ENCODE assay signal across 1 cellular context in genomic region chr18:76822510-76823165, GRCh38.
TF ChIP-seq lines count a peak whose summit lies in the region.

TSS of gene ZNF236 (plus strand) at chr18:76822557. CDS start at chr18:76822608, 51 bp downstream.

TF ChIP-seq in GM12878, 131 proteins besides CTCF, POLR2A, EP300 and RAD21 (continued from another document and continues in another):
- 0 out of 2 replicates have a peak, but pooled peaks have one; percentile 41 for TF ChIP-seq MXI1 (IDR thresholded peaks at IDR 0.05; ENCODE audit: low read depth, low read length)
- TF ChIP-seq PML (IDR thresholded peaks at IDR 0.05; ENCODE audit: low read length) = peak; percentile 48; the same call in 1 of the 2 replicates
- TF ChIP-seq MEF2A (IDR thresholded peaks at IDR 0.05; ENCODE audit: insufficient read depth, low read depth, low read length) = peak; percentile 63; the same call in 1 of the 2 replicates
- peak; percentile 80 for TF ChIP-seq NKRF (conservative IDR thresholded peaks at IDR 0.05)
- peak; percentile 66; the same call in 1 of the 2 replicates for TF ChIP-seq RB1 (IDR thresholded peaks at IDR 0.05; ENCODE audit: borderline replicate concordance)
- TF ChIP-seq TARDBP (IDR thresholded peaks at IDR 0.05; ENCODE audit: borderline replicate concordance) = peak; percentile 72; the same call in 1 of the 2 replicates
- no peak for TF ChIP-seq PAX8 (IDR thresholded peaks at IDR 0.05)
- TF ChIP-seq, protein P1, sequence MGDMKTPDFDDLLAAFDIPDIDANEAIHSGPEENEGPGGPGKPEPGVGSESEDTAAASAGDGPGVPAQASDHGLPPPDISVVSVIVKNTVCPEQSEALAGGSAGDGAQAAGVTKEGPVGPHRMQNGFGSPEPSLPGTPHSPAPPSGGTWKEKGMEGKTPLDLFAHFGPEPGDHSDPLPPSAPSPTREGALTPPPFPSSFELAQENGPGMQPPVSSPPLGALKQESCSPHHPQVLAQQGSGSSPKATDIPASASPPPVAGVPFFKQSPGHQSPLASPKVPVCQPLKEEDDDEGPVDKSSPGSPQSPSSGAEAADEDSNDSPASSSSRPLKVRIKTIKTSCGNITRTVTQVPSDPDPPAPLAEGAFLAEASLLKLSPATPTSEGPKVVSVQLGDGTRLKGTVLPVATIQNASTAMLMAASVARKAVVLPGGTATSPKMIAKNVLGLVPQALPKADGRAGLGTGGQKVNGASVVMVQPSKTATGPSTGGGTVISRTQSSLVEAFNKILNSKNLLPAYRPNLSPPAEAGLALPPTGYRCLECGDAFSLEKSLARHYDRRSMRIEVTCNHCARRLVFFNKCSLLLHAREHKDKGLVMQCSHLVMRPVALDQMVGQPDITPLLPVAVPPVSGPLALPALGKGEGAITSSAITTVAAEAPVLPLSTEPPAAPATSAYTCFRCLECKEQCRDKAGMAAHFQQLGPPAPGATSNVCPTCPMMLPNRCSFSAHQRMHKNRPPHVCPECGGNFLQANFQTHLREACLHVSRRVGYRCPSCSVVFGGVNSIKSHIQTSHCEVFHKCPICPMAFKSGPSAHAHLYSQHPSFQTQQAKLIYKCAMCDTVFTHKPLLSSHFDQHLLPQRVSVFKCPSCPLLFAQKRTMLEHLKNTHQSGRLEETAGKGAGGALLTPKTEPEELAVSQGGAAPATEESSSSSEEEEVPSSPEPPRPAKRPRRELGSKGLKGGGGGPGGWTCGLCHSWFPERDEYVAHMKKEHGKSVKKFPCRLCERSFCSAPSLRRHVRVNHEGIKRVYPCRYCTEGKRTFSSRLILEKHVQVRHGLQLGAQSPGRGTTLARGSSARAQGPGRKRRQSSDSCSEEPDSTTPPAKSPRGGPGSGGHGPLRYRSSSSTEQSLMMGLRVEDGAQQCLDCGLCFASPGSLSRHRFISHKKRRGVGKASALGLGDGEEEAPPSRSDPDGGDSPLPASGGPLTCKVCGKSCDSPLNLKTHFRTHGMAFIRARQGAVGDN (IDR thresholded peaks at IDR 0.05) = peak; percentile 75
- TF ChIP-seq TAF1 (IDR thresholded peaks at IDR 0.05; ENCODE audit: borderline replicate concordance, low read depth, low read length) = peak; percentile 93
- TF ChIP-seq TCF12 (IDR thresholded peaks at IDR 0.05; ENCODE audit: low read depth, low read length) = peak; percentile 63; the same call in 1 of the 2 replicates
- TF ChIP-seq ZNF592 (IDR thresholded peaks at IDR 0.05) = 0 out of 2 replicates have a peak, but pooled peaks have one; percentile 15
- no peak for TF ChIP-seq FOS (IDR thresholded peaks at IDR 0.05; ENCODE audit: borderline replicate concordance, extremely low read depth, insufficient read length)
- peak; percentile 95; the same call in 1 of the 2 replicates for TF ChIP-seq LARP7 (IDR thresholded peaks at IDR 0.05)
- TF ChIP-seq SPI1 (IDR thresholded peaks at IDR 0.05; ENCODE audit: borderline replicate concordance, insufficient read depth, low read depth, low read length) = no peak
- 0 out of 4 replicates have a peak, but pooled peaks of 1 of the 2 experiments have one; percentile 17 for TF ChIP-seq ETV6 (conservative IDR thresholded peaks at IDR 0.05 in 1 of 2, IDR thresholded peaks at IDR 0.05 in 1 of 2; ENCODE audit: borderline replicate concordance in 1 of 2, low read depth in 1 of 2)
- TF ChIP-seq, protein P2, sequence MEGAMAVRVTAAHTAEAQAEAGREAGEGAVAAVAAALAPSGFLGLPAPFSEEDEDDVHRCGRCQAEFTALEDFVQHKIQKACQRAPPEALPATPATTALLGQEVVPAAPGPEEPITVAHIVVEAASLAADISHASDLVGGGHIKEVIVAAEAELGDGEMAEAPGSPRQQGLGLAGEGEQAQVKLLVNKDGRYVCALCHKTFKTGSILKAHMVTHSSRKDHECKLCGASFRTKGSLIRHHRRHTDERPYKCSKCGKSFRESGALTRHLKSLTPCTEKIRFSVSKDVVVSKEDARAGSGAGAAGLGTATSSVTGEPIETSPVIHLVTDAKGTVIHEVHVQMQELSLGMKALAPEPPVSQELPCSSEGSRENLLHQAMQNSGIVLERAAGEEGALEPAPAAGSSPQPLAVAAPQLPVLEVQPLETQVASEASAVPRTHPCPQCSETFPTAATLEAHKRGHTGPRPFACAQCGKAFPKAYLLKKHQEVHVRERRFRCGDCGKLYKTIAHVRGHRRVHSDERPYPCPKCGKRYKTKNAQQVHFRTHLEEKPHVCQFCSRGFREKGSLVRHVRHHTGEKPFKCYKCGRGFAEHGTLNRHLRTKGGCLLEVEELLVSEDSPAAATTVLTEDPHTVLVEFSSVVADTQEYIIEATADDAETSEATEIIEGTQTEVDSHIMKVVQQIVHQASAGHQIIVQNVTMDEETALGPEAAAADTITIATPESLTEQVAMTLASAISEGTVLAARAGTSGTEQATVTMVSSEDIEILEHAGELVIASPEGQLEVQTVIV (IDR thresholded peaks at IDR 0.05; ENCODE audit: borderline replicate concordance, partially characterized antibody) = no peak
- peak; percentile 77; the same call in 1 of the 2 replicates for TF ChIP-seq DPF2 (IDR thresholded peaks at IDR 0.05)
- peak; percentile 95 for TF ChIP-seq GATAD2B (conservative IDR thresholded peaks at IDR 0.05; ENCODE audit: low read depth)
- TF ChIP-seq BRCA1 (IDR thresholded peaks at IDR 0.05; ENCODE audit: low read depth, low read length) = no peak
- peak; percentile 21; the same call in 1 of the 2 replicates for TF ChIP-seq NR2C1 (IDR thresholded peaks at IDR 0.05)
- TF ChIP-seq, protein P3, sequence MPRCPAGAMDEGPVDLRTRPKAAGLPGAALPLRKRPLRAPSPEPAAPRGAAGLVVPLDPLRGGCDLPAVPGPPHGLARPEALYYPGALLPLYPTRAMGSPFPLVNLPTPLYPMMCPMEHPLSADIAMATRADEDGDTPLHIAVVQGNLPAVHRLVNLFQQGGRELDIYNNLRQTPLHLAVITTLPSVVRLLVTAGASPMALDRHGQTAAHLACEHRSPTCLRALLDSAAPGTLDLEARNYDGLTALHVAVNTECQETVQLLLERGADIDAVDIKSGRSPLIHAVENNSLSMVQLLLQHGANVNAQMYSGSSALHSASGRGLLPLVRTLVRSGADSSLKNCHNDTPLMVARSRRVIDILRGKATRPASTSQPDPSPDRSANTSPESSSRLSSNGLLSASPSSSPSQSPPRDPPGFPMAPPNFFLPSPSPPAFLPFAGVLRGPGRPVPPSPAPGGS (IDR thresholded peaks at IDR 0.05; ENCODE audit: borderline replicate concordance, insufficient read depth, low read depth, low read length, poor library complexity, severe bottlenecking) = peak; percentile 27
- TF ChIP-seq PBX3 (IDR thresholded peaks at IDR 0.05; ENCODE audit: insufficient replicate concordance, low read depth, low read length) = peak; percentile 85
- no peak for TF ChIP-seq MTA2 (IDR thresholded peaks at IDR 0.05; ENCODE audit: low read depth)
- TF ChIP-seq IKZF1 (conservative IDR thresholded peaks at IDR 0.05) = peak; percentile 86
- TF ChIP-seq, protein P4, sequence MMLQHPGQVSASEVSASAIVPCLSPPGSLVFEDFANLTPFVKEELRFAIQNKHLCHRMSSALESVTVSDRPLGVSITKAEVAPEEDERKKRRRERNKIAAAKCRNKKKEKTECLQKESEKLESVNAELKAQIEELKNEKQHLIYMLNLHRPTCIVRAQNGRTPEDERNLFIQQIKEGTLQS (IDR thresholded peaks at IDR 0.05; ENCODE audit: borderline replicate concordance, extremely low read depth, low read depth, low read length) = 0 out of 2 replicates have a peak, but pooled peaks have one; percentile 15
- TF ChIP-seq KLF5 (IDR thresholded peaks at IDR 0.05; ENCODE audit: partially characterized antibody) = no peak
- no peak for TF ChIP-seq ZNF622 (IDR thresholded peaks at IDR 0.05)
- TF ChIP-seq CREM (IDR thresholded peaks at IDR 0.05; ENCODE audit: low read depth) = 0 out of 2 replicates have a peak, but pooled peaks have one; percentile 5
- TF ChIP-seq CREB1 (IDR thresholded peaks at IDR 0.05; ENCODE audit: low read depth) = 0 out of 2 replicates have a peak, but pooled peaks have one; percentile 48
- peak; percentile 95; the same call in 1 of the 2 replicates for TF ChIP-seq ASH2L (IDR thresholded peaks at IDR 0.05; ENCODE audit: borderline replicate concordance, low read depth)
- peak; percentile 88 for TF ChIP-seq CHD2 (IDR thresholded peaks at IDR 0.05; ENCODE audit: borderline replicate concordance, low read depth, low read length)
- peak; percentile 87 for TF ChIP-seq YY1 (IDR thresholded peaks at IDR 0.05; ENCODE audit: low read depth, low read length)
- peak; percentile 72; the same call in 1 of the 2 replicates for TF ChIP-seq CBX5 (IDR thresholded peaks at IDR 0.05; ENCODE audit: low read depth)
- TF ChIP-seq EGR1 (IDR thresholded peaks at IDR 0.05; ENCODE audit: borderline replicate concordance in 1 of 2, low read depth in 2 of 2, low read length in 2 of 2) = peak in 1 of 2 experiments; percentile 62; a peak in 2 of 3 replicates
- TF ChIP-seq CBFB (IDR thresholded peaks at IDR 0.05; ENCODE audit: low read depth) = no peak
- TF ChIP-seq RUNX3 (IDR thresholded peaks at IDR 0.05; ENCODE audit: low read length) = peak; percentile 40
- TF ChIP-seq HDAC6 (IDR thresholded peaks at IDR 0.05; ENCODE audit: unreplicated experiment) = no peak
- peak; percentile 84 for TF ChIP-seq NR2F1 (conservative IDR thresholded peaks at IDR 0.05)
- TF ChIP-seq POLR2AphosphoS5 (IDR thresholded peaks at IDR 0.05; ENCODE audit: low read length) = peak; percentile 71; the same call in 1 of the 2 replicates
- peak; percentile 57; the same call in 1 of the 2 replicates for TF ChIP-seq TCF3 (IDR thresholded peaks at IDR 0.05; ENCODE audit: borderline replicate concordance, insufficient read depth, low read depth, low read length)
- 0 out of 2 replicates have a peak, but pooled peaks have one; percentile 34 for TF ChIP-seq STAT1 (conservative IDR thresholded peaks at IDR 0.05)
- 0 out of 2 replicates have a peak, but pooled peaks have one; percentile 6 for TF ChIP-seq PAX5 (IDR thresholded peaks at IDR 0.05; ENCODE audit: borderline replicate concordance, low read depth, low read length)
